Comparison of ENCODE assay signal across 10 cellular contexts in genomic region chr14:37172936-37173613, GRCh38. TPM values are rescaled to one million over a fixed set of nuclear protein-coding genes. Genes with fewer than 3 reads are reported as not detected.
DNase-seq lines count a peak whose midpoint lies in the region; ATAC-seq and TF ChIP-seq lines count a peak whose summit lies in the region.
"Had no signal": no experiment of that assay in that cellular context is flagged by ENCODE, and none has a peak within 500 bp of the region (broad histone marks: within the 10 kb centered on the region; RNA-seq: fewer than 3 reads in every experiment).

No MANE protein-coding gene starts in this region.

- H3K27me3 ChIP-seq in gastroesophageal sphincter (no peaks in the 10 kb centered on the region), psoas muscle (ENCODE audit: insufficient read depth in 3 of 3, low read length in 2 of 3) (no peaks in the 10 kb centered on the region)

- intact Hi-C loops in psoas muscle (cut with DNase I) = no loop called here

- no peak for ATAC-seq in gastroesophageal sphincter
- ATAC-seq in psoas muscle = no peak
- no peak for ATAC-seq in HG03280 (IDR thresholded peaks at IDR 0.05; ENCODE audit: unreplicated experiment)
- ATAC-seq in HG03045 (IDR thresholded peaks at IDR 0.05; ENCODE audit: unreplicated experiment) = no peak

- TF ChIP-seq CTCF in VCaP (conservative IDR thresholded peaks at IDR 0.05) (no peak), gastroesophageal sphincter (IDR thresholded peaks at IDR 0.05) (no peak), psoas muscle (IDR thresholded peaks at IDR 0.05) (no peak)

- TF ChIP-seq EP300 in gastroesophageal sphincter (IDR thresholded peaks at IDR 0.05) = no peak

- H3K36me3 ChIP-seq in gastroesophageal sphincter = no peaks in the 10 kb centered on the region
- H3K36me3 ChIP-seq in psoas muscle (ENCODE audit: insufficient read depth in 1 of 2, low read depth in 1 of 2) = no peaks in the 10 kb centered on the region

- peaks cover 0 to 27% (median 4%) of the 10 kb centered on the region in 3 donors for H3K4me1 ChIP-seq in gastroesophageal sphincter
- H3K4me1 ChIP-seq in psoas muscle = peaks cover 27% of the 10 kb centered on the region

- TF ChIP-seq POLR2A in gastroesophageal sphincter (IDR thresholded peaks at IDR 0.05) = no peak

- no peaks in the 10 kb centered on the region for H3K9me3 ChIP-seq in gastroesophageal sphincter
- no peaks in the 10 kb centered on the region for H3K9me3 ChIP-seq in psoas muscle

- peak overlapping the region; percentile 80 to 83 for H3K4me3 ChIP-seq in gastroesophageal sphincter
- H3K4me3 ChIP-seq in psoas muscle = peak overlapping the region; percentile 97

- DNase-seq in DMS79 treated with DMSO at 0.1 percent for 48 hours (lab: John Stamatoyannopoulos, UW) (peak; percentile 59), psoas muscle (no peak), DMS153 treated with DMSO at 0.1 percent for 48 hours (lab: John Stamatoyannopoulos, UW; ENCODE audit: unreplicated experiment) (no peak), epidermal melanocyte (ENCODE audit: insufficient read length, low spot score) (no peak)
- DNase-seq: stimulated activated CD4-positive, alpha-beta T cell treated with anti-CD3 and anti-CD28 coated beads, Interleukin-4, amount 100 ng/mL, for 1 hour had no signal

- peak overlapping the region; percentile 91 for H3K27ac ChIP-seq in VCaP
- H3K27ac ChIP-seq in gastroesophageal sphincter = peak overlapping the region in 3 of 4 donors; percentile 91 to 94 (median 91)
- peak overlapping the region; percentile 93 for H3K27ac ChIP-seq in psoas muscle

- whole genome bisulfite sequencing in gastroesophageal sphincter (ENCODE audit: low coverage in 1 of 2), 2 donors = 41 to 58% methylated on average over 5 of the region's 5 CpGs
- 35 to 42% (median 38%) methylated on average over 5 of the region's 5 CpGs for WGBS in psoas muscle, 3 donors

RNA-seq across cellular contexts. Expression of gene SLC25A21, which starts 0.7 kb away (rescaled TPM):
- total RNA-seq in gastroesophageal sphincter (1 to 10 TPM in 3 of 4 donors, under 1 TPM in 1; 0.40 to 1.5 (median 1.3) TPM), psoas muscle (under 1 TPM; 0.13 to 0.37 (median 0.21) TPM)
- polyA plus RNA-seq in psoas muscle = under 1 TPM in 2 of 3 donors, not detected in 1; 0.07 to 0.21 TPM
- total RNA-seq: T-helper 2 cell treated with Interferon-gamma antibody and Interleukin-4, amounts not matched to agents 100 ng/mL and 5 ng/mL, for 36 hours had no signal

RNA-seq across cellular contexts. Expression of gene MIPOL1, which starts 24.7 kb away (rescaled TPM):
- total RNA-seq in gastroesophageal sphincter = 10 to 100 TPM; 10.6 to 32.8 (median 19.4) TPM
- 1 to 10 TPM; 5.1 to 5.6 (median 5.3) TPM for total RNA-seq in psoas muscle
- polyA plus RNA-seq in psoas muscle = 1 to 10 TPM in 1 of 3 donors, under 1 TPM in 2; 0.77 to 2.6 (median 0.96) TPM
- total RNA-seq: T-helper 2 cell treated with Interferon-gamma antibody and Interleukin-4, amounts not matched to agents 100 ng/mL and 5 ng/mL, for 36 hours had no signal
